ENCODE assay signal across 8 cellular contexts in genomic region chr14:81169711-81170103, GRCh38. TPM values are rescaled to one million over a fixed set of nuclear protein-coding genes. Genes with fewer than 3 reads are reported as not detected.
DNase-seq lines count a peak whose midpoint lies in the region; ATAC-seq and TF ChIP-seq lines count a peak whose summit lies in the region.

No MANE protein-coding gene starts in this region.

- no peak for TF ChIP-seq CTCF in chondrocyte (IDR thresholded peaks at IDR 0.05)

- intact Hi-C loops in activated naive CD4-positive, alpha-beta T cell treated with anti-CD3 and anti-CD28 coated beads for 36 hours (cut with micrococcal nuclease), result loop anchor here (1.0 to 5.0 kb wide), 10 partner anchors 16 to 582 kb away; no protein-coding TSS in a partner anchor

- H3K4me3 Mint-ChIP-seq in activated naive CD4-positive, alpha-beta T cell treated with anti-CD3 and anti-CD28 coated beads for 36 hours, result peak overlapping the region; percentile 85
- peak overlapping the region; percentile 90 for H3K4me3 Mint-ChIP-seq in chondrocyte (ENCODE audit: unreplicated experiment)
- H3K4me3 Mint-ChIP-seq in stimulated activated naive B cell treated with anti-CD40 and anti-IgM and Interleukin-4, amounts not matched to agents 10 μg/mL and 1 μg/mL and 100 μg/mL, for 72 hours, result peak overlapping the region; percentile 94 to 95

- peak; percentile 27 for DNase-seq in activated naive CD4-positive, alpha-beta T cell treated with anti-CD3 and anti-CD28 coated beads for 36 hours
- no peak for DNase-seq in activated naive CD4-positive, alpha-beta T cell treated with Interleukin-2 at 50 U/mL for 16 hours
- DNase-seq in OCI-M2 (lab: John Stamatoyannopoulos, UW; ENCODE audit: unreplicated experiment) (peak; percentile 36), chondrocyte (ENCODE audit: low spot score) (no peak), left kidney (ENCODE audit: low read depth, low spot score) (peak; percentile 51), 8988T (no peak)
- DNase-seq in stimulated activated naive B cell treated with anti-CD40 and anti-IgM and Interleukin-4, amounts not matched to agents 10 μg/mL and 1 μg/mL and 100 μg/mL, for 72 hours, result no peak

- no peaks in the 10 kb centered on the region for H3K9me3 Mint-ChIP-seq in activated naive CD4-positive, alpha-beta T cell treated with anti-CD3 and anti-CD28 coated beads for 36 hours
- no peaks in the 10 kb centered on the region for H3K9me3 Mint-ChIP-seq in chondrocyte (ENCODE audit: low read depth)
- H3K9me3 Mint-ChIP-seq in stimulated activated naive B cell treated with anti-CD40 and anti-IgM and Interleukin-4, amounts not matched to agents 10 μg/mL and 1 μg/mL and 100 μg/mL, for 72 hours, result no peaks in the 10 kb centered on the region

- H3K36me3 Mint-ChIP-seq in activated naive CD4-positive, alpha-beta T cell treated with anti-CD3 and anti-CD28 coated beads for 36 hours (ENCODE audit: low read depth), result no peaks in the 10 kb centered on the region
- no peaks in the 10 kb centered on the region for H3K36me3 Mint-ChIP-seq in chondrocyte (ENCODE audit: low read depth)
- peaks cover 4 to 15% of the 10 kb centered on the region in 2 donors for H3K36me3 Mint-ChIP-seq in stimulated activated naive B cell treated with anti-CD40 and anti-IgM and Interleukin-4, amounts not matched to agents 10 μg/mL and 1 μg/mL and 100 μg/mL, for 72 hours

- CTCF ChIA-PET in activated naive CD4-positive, alpha-beta T cell treated with anti-CD3 and anti-CD28 coated beads for 36 hours (lab: Charles Lee), result interaction anchor here (0.7 to 4.0 kb wide), 21 partner anchors 8 to 295 kb away, joined by 3 to 28 read pairs (median 5); partner anchors contain the start of genes GTF2A1 and TSHR

- H3K27ac Mint-ChIP-seq in activated naive CD4-positive, alpha-beta T cell treated with anti-CD3 and anti-CD28 coated beads for 36 hours, result peak overlapping the region; percentile 93
- peak overlapping the region; percentile 98 for H3K27ac Mint-ChIP-seq in chondrocyte (ENCODE audit: unreplicated experiment)
- peak overlapping the region; percentile 96 for H3K27ac Mint-ChIP-seq in stimulated activated naive B cell treated with anti-CD40 and anti-IgM and Interleukin-4, amounts not matched to agents 10 μg/mL and 1 μg/mL and 100 μg/mL, for 72 hours

- ATAC-seq in HG02763 (IDR thresholded peaks at IDR 0.05; ENCODE audit: unreplicated experiment), result peak; percentile 15
- peak; percentile 22 to 33 for ATAC-seq in stimulated activated naive B cell treated with anti-CD40 and anti-IgM and Interleukin-4, amounts not matched to agents 10 μg/mL and 1 μg/mL and 100 μg/mL, for 72 hours (replicated peaks)

- no peaks in the 10 kb centered on the region for H3K27me3 Mint-ChIP-seq in activated naive CD4-positive, alpha-beta T cell treated with anti-CD3 and anti-CD28 coated beads for 36 hours (ENCODE audit: low read depth)
- H3K27me3 Mint-ChIP-seq in chondrocyte (ENCODE audit: low read depth), result no peaks in the 10 kb centered on the region
- no peaks in the 10 kb centered on the region for H3K27me3 Mint-ChIP-seq in stimulated activated naive B cell treated with anti-CD40 and anti-IgM and Interleukin-4, amounts not matched to agents 10 μg/mL and 1 μg/mL and 100 μg/mL, for 72 hours

- peaks cover 15% of the 10 kb centered on the region for H3K4me1 Mint-ChIP-seq in activated naive CD4-positive, alpha-beta T cell treated with anti-CD3 and anti-CD28 coated beads for 36 hours (ENCODE audit: low read depth)
- H3K4me1 Mint-ChIP-seq in chondrocyte (ENCODE audit: low read depth), result peaks cover 36% of the 10 kb centered on the region
- H3K4me1 Mint-ChIP-seq in stimulated activated naive B cell treated with anti-CD40 and anti-IgM and Interleukin-4, amounts not matched to agents 10 μg/mL and 1 μg/mL and 100 μg/mL, for 72 hours, result peaks cover 24 to 39% of the 10 kb centered on the region in 2 donors

RNA-seq across cellular contexts. Expression of gene GTF2A1, which starts 51.1 kb away (rescaled TPM):
- 10 to 100 TPM; 38.3 to 42.9 TPM for total RNA-seq in activated naive CD4-positive, alpha-beta T cell treated with anti-CD3 and anti-CD28 coated beads for 36 hours
- total RNA-seq in chondrocyte, result 38.6 to 43.0 TPM (median 42.4 TPM) in 3 replicates

Comparison
In these comparisons a context has a peak if more than half of its experiments do, and no peak if none do; other contexts are left out.
1. DNase-seq: peak in activated naive CD4-positive, alpha-beta T cell treated with anti-CD3 and anti-CD28 coated beads for 36 hours (single experiment), OCI-M2 (single experiment) and left kidney (single experiment); none in activated naive CD4-positive, alpha-beta T cell treated with Interleukin-2 at 50 U/mL for 16 hours (single experiment), chondrocyte (single experiment), stimulated activated naive B cell treated with anti-CD40 and anti-IgM and Interleukin-4, amounts not matched to agents 10 μg/mL and 1 μg/mL and 100 μg/mL, for 72 hours (single experiment) and 8988T (single experiment).
2. Peak in every context shown above with its lines, with median percentiles within 50 percentile points of each other: H3K27ac Mint-ChIP-seq and H3K4me3 Mint-ChIP-seq.